In the genomic region with DNA sequence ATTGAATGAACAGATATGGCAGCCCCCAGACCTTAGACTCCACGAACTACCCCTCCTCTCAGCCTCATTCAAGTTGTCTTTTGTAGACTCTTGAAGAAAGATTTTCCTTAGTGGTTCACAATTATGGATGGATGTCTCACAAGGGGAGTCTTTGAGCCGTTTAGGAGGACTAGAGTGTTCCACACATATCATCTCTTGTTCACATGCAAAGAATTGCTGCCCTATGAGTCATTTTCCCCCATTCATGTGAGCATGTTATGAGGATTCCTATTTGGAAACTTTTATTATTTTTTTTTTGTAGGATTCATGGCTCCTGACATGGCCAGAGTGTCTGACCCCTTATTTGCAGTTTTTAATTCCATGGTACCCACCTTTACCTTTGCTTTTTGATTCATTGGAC, we compare ENCODE assay signal across 23 cellular contexts.
"Had no signal": no experiment of that assay in that cellular context is flagged by ENCODE, and none has a peak within 500 bp of the region (broad histone marks: within the 10 kb centered on the region; RNA-seq: fewer than 3 reads in every experiment).

No MANE protein-coding gene starts in this region.

- ATAC-seq: activated CD4-positive, alpha-beta T cell treated with anti-CD3 and anti-CD28 coated beads for 36 hours; left cardiac atrium; left ventricle myocardium superior; pancreas had no signal

- H3K27ac ChIP-seq: adrenal gland, ascending aorta, coronary artery, dorsolateral prefrontal cortex, pancreas, prostate gland, sigmoid colon, tibial nerve had no signal

- H3K4me1 ChIP-seq: adrenal gland, ascending aorta, pancreas, prostate gland, sigmoid colon, tibial nerve had no signal

- H3K36me3 ChIP-seq: adrenal gland, ascending aorta, pancreas, prostate gland, sigmoid colon, tibial nerve had no signal

- H3K27me3 ChIP-seq: adrenal gland, ascending aorta, pancreas, sigmoid colon, tibial nerve had no signal

- H3K9me3 ChIP-seq: adrenal gland, ascending aorta, pancreas, prostate gland had no signal

- H3K4me3 ChIP-seq: adrenal gland, ascending aorta, coronary artery, dorsolateral prefrontal cortex, pancreas, prostate gland, sigmoid colon, tibial nerve had no signal

- DNase-seq: activated B cell treated with CpG ODN at 0.5 μM for 24 hours; activated CD4-positive, alpha-beta T cell treated with anti-CD3 and anti-CD28 coated beads for 36 hours; activated CD4-positive, alpha-beta T cell treated with anti-CD3 and anti-CD28 coated beads, Interleukin-2, amount 50 U/mL, for 4 hours; activated effector memory CD4-positive, alpha-beta T cell treated with Interleukin-2 at 50 U/mL for 16 hours; activated naive CD4-positive, alpha-beta T cell treated with anti-CD3 and anti-CD28 coated beads for 36 hours; activated naive CD8-positive, alpha-beta T cell treated with anti-CD3 and anti-CD28 coated beads for 36 hours; activated T-cell treated with anti-CD3 and anti-CD28 coated beads for 4 hours; adrenal gland; dorsolateral prefrontal cortex; effector memory CD4-positive, alpha-beta T cell; erythroblast; islet precursor cell; left cardiac atrium; left ventricle myocardium superior; naive B cell; pancreas; sigmoid colon; stimulated activated naive CD4-positive, alpha-beta T cell treated with Interleukin-2 at 50 U/mL for 16 hours; T-helper 1 cell had no signal
